In the genomic region with DNA sequence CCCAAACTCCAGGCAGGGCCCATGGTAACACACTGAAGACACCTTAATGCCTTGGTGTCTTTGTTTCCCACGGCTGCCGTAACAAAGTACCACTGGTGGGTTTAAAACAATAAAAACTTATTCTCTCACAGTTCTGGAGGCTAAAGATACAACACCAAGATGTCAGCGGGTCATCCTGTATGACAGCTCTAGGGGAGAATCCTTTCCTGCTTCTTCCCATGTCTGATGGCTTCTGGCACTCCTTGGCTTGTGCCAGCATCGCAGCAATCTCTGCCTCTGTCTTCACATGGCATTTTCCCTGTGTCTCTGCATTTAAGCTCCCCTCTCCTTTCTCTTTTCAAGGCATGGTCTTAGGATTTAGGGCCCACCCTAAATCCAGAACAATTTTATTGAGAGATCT, we compare ENCODE assay signal across 18 cellular contexts. TPM values are rescaled to one million over a fixed set of nuclear protein-coding genes. Genes with fewer than 3 reads are reported as not detected.
DNase-seq lines count a peak whose midpoint lies in the region; ATAC-seq and TF ChIP-seq lines count a peak whose summit lies in the region.
"Had no signal": no experiment of that assay in that cellular context is flagged by ENCODE, and none has a peak within 500 bp of the region (broad histone marks: within the 10 kb centered on the region; RNA-seq: fewer than 3 reads in every experiment).

No MANE protein-coding gene starts in this region.

- peaks cover 69% of the 10 kb centered on the region for H3K36me3 Mint-ChIP-seq in activated CD4-positive, alpha-beta T cell treated with anti-CD3 and anti-CD28 coated beads, Interleukin-2, amount 10 ng/mL, durations not matched to agents 24 days and 14 days (ENCODE audit: low read depth)
- peaks cover 35% of the 10 kb centered on the region for H3K36me3 Mint-ChIP-seq in GM23338 (ENCODE audit: low read depth)
- H3K36me3 Mint-ChIP-seq in activated T-helper 17 cell treated with anti-CD3 and anti-CD28 coated beads, Interleukin-2, amount 50 U/mL, for 72 hours (ENCODE audit: low read depth), result peaks cover 87% of the 10 kb centered on the region
- H3K36me3 Mint-ChIP-seq in naive thymus-derived CD4-positive, alpha-beta T cell, result peaks cover 21 to 70% (median 56%) of the 10 kb centered on the region in 5 donors

- H4K20me1 ChIP-seq in GM23338 (replicated peaks; ENCODE audit: insufficient read depth), result no peaks in the 10 kb centered on the region

- CTCF ChIA-PET in naive thymus-derived CD4-positive, alpha-beta T cell (lab: Charles Lee), result no interaction called here

- TF ChIP-seq CTCF in GM23338 (conservative IDR thresholded peaks at IDR 0.05; ENCODE audit: low read depth in 2 of 2) (no peak), upper lobe of left lung (IDR thresholded peaks at IDR 0.05) (no peak)

- H3K4me1 Mint-ChIP-seq in activated CD4-positive, alpha-beta T cell treated with anti-CD3 and anti-CD28 coated beads, Interleukin-2, amount 10 ng/mL, durations not matched to agents 24 days and 14 days, result peaks cover 91% of the 10 kb centered on the region
- peaks cover 31% of the 10 kb centered on the region for H3K4me1 Mint-ChIP-seq in GM23338
- peaks cover 77% of the 10 kb centered on the region for H3K4me1 Mint-ChIP-seq in activated T-helper 17 cell treated with anti-CD3 and anti-CD28 coated beads, Interleukin-2, amount 50 U/mL, for 72 hours
- H3K4me1 Mint-ChIP-seq in naive thymus-derived CD4-positive, alpha-beta T cell, result peaks cover 65 to 99% (median 95%) of the 10 kb centered on the region in 7 donors

- peak overlapping the region; percentile 99 for H3K27ac Mint-ChIP-seq in activated CD4-positive, alpha-beta T cell treated with anti-CD3 and anti-CD28 coated beads, Interleukin-2, amount 10 ng/mL, durations not matched to agents 24 days and 14 days
- H3K27ac Mint-ChIP-seq in GM23338, result no peak overlapping the region
- peak overlapping the region; percentile 98 for H3K27ac Mint-ChIP-seq in activated T-helper 17 cell treated with anti-CD3 and anti-CD28 coated beads, Interleukin-2, amount 50 U/mL, for 72 hours
- peak overlapping the region; percentile 99 to 100 (median 100) for H3K27ac Mint-ChIP-seq in naive thymus-derived CD4-positive, alpha-beta T cell

- H3K9me2 ChIP-seq in GM23338 (ENCODE audit: insufficient read depth), result no peaks in the 10 kb centered on the region

- peak overlapping the region; percentile 43; the same call in 1 of the 2 replicates for H3K4me2 ChIP-seq in GM23338

- no peaks in the 10 kb centered on the region for H3K9me3 Mint-ChIP-seq in activated CD4-positive, alpha-beta T cell treated with anti-CD3 and anti-CD28 coated beads, Interleukin-2, amount 10 ng/mL, durations not matched to agents 24 days and 14 days
- H3K9me3 Mint-ChIP-seq in GM23338, result no peaks in the 10 kb centered on the region; the same call in 2 of the 3 replicates
- H3K9me3 Mint-ChIP-seq in activated T-helper 17 cell treated with anti-CD3 and anti-CD28 coated beads, Interleukin-2, amount 50 U/mL, for 72 hours, result no peaks in the 10 kb centered on the region
- H3K9me3 Mint-ChIP-seq in naive thymus-derived CD4-positive, alpha-beta T cell, result peaks cover 0 to 9% (median 0%) of the 10 kb centered on the region in 11 donors

- no peak overlapping the region for H2AFZ ChIP-seq in GM23338

- 92 to 94% methylated on average over 4 of the region's 4 CpGs for WGBS in upper lobe of left lung, 2 donors

- H3K4me3 ChIP-seq in GM23338 (no peak overlapping the region), upper lobe of left lung (no peak overlapping the region)
- H3K4me3 ChIP-seq in naive thymus-derived CD4-positive, alpha-beta T cell (ENCODE audit: low read length), result peak overlapping the region; percentile 19

- no peaks in the 10 kb centered on the region for H3K79me2 ChIP-seq in GM23338 (replicated peaks; ENCODE audit: insufficient read depth)

- H3F3A ChIP-seq in GM23338 (replicated peaks; ENCODE audit: low read depth), result no peaks in the 10 kb centered on the region

- H3K27me3 Mint-ChIP-seq in activated CD4-positive, alpha-beta T cell treated with anti-CD3 and anti-CD28 coated beads, Interleukin-2, amount 10 ng/mL, durations not matched to agents 24 days and 14 days, result no peaks in the 10 kb centered on the region
- peaks cover 17% of the 10 kb centered on the region for H3K27me3 Mint-ChIP-seq in GM23338 (ENCODE audit: insufficient read depth, low read depth, poor library complexity)
- no peaks in the 10 kb centered on the region for H3K27me3 Mint-ChIP-seq in activated T-helper 17 cell treated with anti-CD3 and anti-CD28 coated beads, Interleukin-2, amount 50 U/mL, for 72 hours
- no peaks in the 10 kb centered on the region for H3K27me3 Mint-ChIP-seq in naive thymus-derived CD4-positive, alpha-beta T cell

- intact Hi-C loops in activated CD4-positive, alpha-beta T cell treated with anti-CD3 and anti-CD28 coated beads, Interleukin-2, amount 10 ng/mL, durations not matched to agents 24 days and 14 days (cut with micrococcal nuclease), result loop anchor here (10.0 kb wide), 1 partner anchor 1249 kb away; the partner anchor contains the start of gene AGK
- intact Hi-C loops in naive thymus-derived CD4-positive, alpha-beta T cell (cut with micrococcal nuclease), result loop anchor here in 1 of 2 donors (10.0 kb wide), 1 partner anchor 1249 kb away; the partner anchor contains the start of gene AGK

- H3K9me3 ChIP-seq in naive thymus-derived CD4-positive, alpha-beta T cell (ENCODE audit: control insufficient read depth in 2 of 3, low read length in 3 of 3), result no peaks in the 10 kb centered on the region
- H3K9me3 ChIP-seq in upper lobe of left lung, result no peaks in the 10 kb centered on the region

- POLR2A ChIA-PET in naive thymus-derived CD4-positive, alpha-beta T cell (lab: Charles Lee), result interaction anchor here (0.5 to 33.1 kb wide), 13 partner anchors 4 to 483 kb away, joined by 3 to 5102 read pairs (median 5); partner anchors contain the start of gene EPHB6

- no peak for TF ChIP-seq EP300 in upper lobe of left lung (IDR thresholded peaks at IDR 0.05)

- H3K4me1 ChIP-seq in GM23338 (ENCODE audit: insufficient read depth) (peaks cover 17% of the 10 kb centered on the region), upper lobe of left lung (no peaks in the 10 kb centered on the region)
- peaks cover 83 to 91% of the 10 kb centered on the region in 2 donors for H3K4me1 ChIP-seq in naive thymus-derived CD4-positive, alpha-beta T cell (ENCODE audit: control insufficient read depth in 2 of 2, insufficient read depth in 2 of 2, low read length in 2 of 2)

- H3K36me3 ChIP-seq in GM23338 (ENCODE audit: insufficient read depth), result no peaks in the 10 kb centered on the region
- peaks cover 21 to 31% (median 24%) of the 10 kb centered on the region in 3 experiments for H3K36me3 ChIP-seq in naive thymus-derived CD4-positive, alpha-beta T cell (ENCODE audit: control insufficient read depth in 2 of 3, insufficient read depth in 3 of 3, low read length in 3 of 3)
- H3K36me3 ChIP-seq in upper lobe of left lung, result no peaks in the 10 kb centered on the region

- peak overlapping the region; percentile 100 for H3K4me3 Mint-ChIP-seq in activated CD4-positive, alpha-beta T cell treated with anti-CD3 and anti-CD28 coated beads, Interleukin-2, amount 10 ng/mL, durations not matched to agents 24 days and 14 days
- H3K4me3 Mint-ChIP-seq in GM23338, result no peak overlapping the region
- H3K4me3 Mint-ChIP-seq in activated T-helper 17 cell treated with anti-CD3 and anti-CD28 coated beads, Interleukin-2, amount 50 U/mL, for 72 hours, result peak overlapping the region; percentile 92
- peak overlapping the region; percentile 81 to 100 (median 98) for H3K4me3 Mint-ChIP-seq in naive thymus-derived CD4-positive, alpha-beta T cell

- DNase-seq in activated CD4-positive, alpha-beta T cell treated with anti-CD3 and anti-CD28 coated beads, Interleukin-2, amount 10 ng/mL, durations not matched to agents 24 days and 14 days, result peak; percentile 55
- DNase-seq in activated CD4-positive, alpha-beta T cell treated with anti-CD3 and anti-CD28 coated beads for 1 hour, result no peak
- DNase-seq in GM23338 (ENCODE audit: low spot score), result no peak
- no peak for DNase-seq in naive thymus-derived CD4-positive, alpha-beta T cell
- DNase-seq in upper lobe of left lung, result no peak
- DNase-seq in hippocampal formation (lab: John Stamatoyannopoulos, UW), result no peak
- DNase-seq: activated effector memory CD4-positive, alpha-beta T cell treated with Interleukin-2 at 50 U/mL for 16 hours; C1 segment of cervical spinal cord; NCI-H2171; NCI-H69; stimulated activated naive CD4-positive, alpha-beta T cell; trophoblast cell had no signal

- no peak overlapping the region for H3K27ac ChIP-seq in GM23338 (ENCODE audit: low read depth)
- H3K27ac ChIP-seq in naive thymus-derived CD4-positive, alpha-beta T cell (ENCODE audit: low read depth, low read length), result peak overlapping the region; percentile 98
- H3K27ac ChIP-seq in upper lobe of left lung, result no peak overlapping the region

- no peak for TF ChIP-seq POLR2A in upper lobe of left lung (IDR thresholded peaks at IDR 0.05)

- ATAC-seq in GM23338 (no peak), HG03571 (IDR thresholded peaks at IDR 0.05; ENCODE audit: unreplicated experiment) (no peak), upper lobe of left lung (ENCODE audit: low FRiP score in 2 of 2) (no peak)
- no peak for ATAC-seq in activated T-helper 17 cell treated with anti-CD3 and anti-CD28 coated beads, Interleukin-2, amount 50 U/mL, for 72 hours (replicated peaks)
- ATAC-seq in naive thymus-derived CD4-positive, alpha-beta T cell, result no peak

- H3K27me3 ChIP-seq in GM23338 (ENCODE audit: insufficient read depth) (peaks cover 18% of the 10 kb centered on the region), upper lobe of left lung (no peaks in the 10 kb centered on the region)
- H3K27me3 ChIP-seq in naive thymus-derived CD4-positive, alpha-beta T cell (ENCODE audit: control insufficient read depth in 2 of 2, insufficient read depth in 2 of 2, low read length in 2 of 2), result no peaks in the 10 kb centered on the region

RNA-seq across cellular contexts. Expression of gene PRSS2, which starts 33.1 kb away (rescaled TPM):
- total RNA-seq in activated CD4-positive, alpha-beta T cell treated with anti-CD3 and anti-CD28 coated beads, Interleukin-2, amount 10 ng/mL, durations not matched to agents 24 days and 14 days, result not detected in 2 replicates
- not detected in 2 replicates for total RNA-seq in GM23338 (2014; rRNA removed; shearing (Covaris generic))
- not detected in 2 replicates for polyA plus RNA-seq in GM23338 (2016; fragmentation: Nextera tagmentation; extraction: Ambion mirVana)
- total RNA-seq in activated T-helper 17 cell treated with anti-CD3 and anti-CD28 coated beads, Interleukin-2, amount 50 U/mL, for 72 hours, result not detected
- not detected for total RNA-seq in naive thymus-derived CD4-positive, alpha-beta T cell
- not detected for polyA plus RNA-seq in naive thymus-derived CD4-positive, alpha-beta T cell
- total RNA-seq in upper lobe of left lung, result 10 to 100 TPM in 2 of 6 donors, not detected in 4; 34.2 to 64.5 TPM
- total RNA-seq: fibroblast of villous mesenchyme, HT1080, renal cortical epithelial cell, SK-MEL-5 had no signal

RNA-seq across cellular contexts. Expression of gene EPHB6, which starts 51.0 kb away (rescaled TPM):
- total RNA-seq in activated CD4-positive, alpha-beta T cell treated with anti-CD3 and anti-CD28 coated beads, Interleukin-2, amount 10 ng/mL, durations not matched to agents 24 days and 14 days, result 5.9 and 7.3 TPM in 2 replicates
- total RNA-seq in GM23338 (2014; rRNA removed; shearing (Covaris generic)), result 18.1 and 20.8 TPM in 2 replicates
- polyA plus RNA-seq in GM23338 (2016; fragmentation: Nextera tagmentation; extraction: Ambion mirVana), result 27.5 and 33.2 TPM in 2 replicates
- 10 to 100 TPM in 1 of 2 donors, 1 to 10 TPM in 1; 8.0 to 14.9 TPM for total RNA-seq in activated T-helper 17 cell treated with anti-CD3 and anti-CD28 coated beads, Interleukin-2, amount 50 U/mL, for 72 hours
- total RNA-seq in naive thymus-derived CD4-positive, alpha-beta T cell, result 100 to 1,000 TPM in 2 of 5 experiments, 10 to 100 TPM in 2, 1 to 10 TPM in 1; 9.8 to 110 (median 78.8) TPM
- polyA plus RNA-seq in naive thymus-derived CD4-positive, alpha-beta T cell, result 10 to 100 TPM; 36.9 to 55.6 TPM
- total RNA-seq in upper lobe of left lung, result 10 to 100 TPM in 3 of 6 donors, 1 to 10 TPM in 3; 5.7 to 34.6 (median 10.0) TPM

RNA-seq across cellular contexts. Expression of gene PRSS1, which starts 54.6 kb away (rescaled TPM):
- total RNA-seq in activated CD4-positive, alpha-beta T cell treated with anti-CD3 and anti-CD28 coated beads, Interleukin-2, amount 10 ng/mL, durations not matched to agents 24 days and 14 days, result not detected in 2 replicates
- not detected in 2 replicates for total RNA-seq in GM23338 (2014; rRNA removed; shearing (Covaris generic))
- polyA plus RNA-seq in GM23338 (2016; fragmentation: Nextera tagmentation; extraction: Ambion mirVana), result not detected in 2 replicates
- total RNA-seq in activated T-helper 17 cell treated with anti-CD3 and anti-CD28 coated beads, Interleukin-2, amount 50 U/mL, for 72 hours, result not detected
- total RNA-seq in naive thymus-derived CD4-positive, alpha-beta T cell, result not detected
- not detected for polyA plus RNA-seq in naive thymus-derived CD4-positive, alpha-beta T cell
- total RNA-seq in upper lobe of left lung, result 10 to 100 TPM in 1 of 6 donors, 1 to 10 TPM in 1, not detected in 4; 9.8 to 20.6 TPM
- total RNA-seq: fibroblast of villous mesenchyme, HT1080, renal cortical epithelial cell, SK-MEL-5 had no signal
